ENCODE assay signal across 23 cellular contexts in genomic region chr18:8752329-8752728, GRCh38. TPM values are rescaled to one million over a fixed set of nuclear protein-coding genes. Genes with fewer than 3 reads are reported as not detected.
A peak's percentile ranks its signal among the peaks of the same experiment; 100 is the strongest.
DNase-seq lines count a peak whose midpoint lies in the region; TF ChIP-seq lines count a peak whose summit lies in the region.
"Had no signal": no experiment of that assay in that cellular context is flagged by ENCODE, and none has a peak within 500 bp of the region (broad histone marks: within the 10 kb centered on the region; RNA-seq: fewer than 3 reads in every experiment).

No MANE protein-coding gene starts in this region.

- H3K4me3 ChIP-seq in SJSA1 (no peak overlapping the region), esophagus squamous epithelium (no peak overlapping the region), osteoblast (ENCODE audit: insufficient read depth, low read length) (no peak overlapping the region), prostate gland (no peak overlapping the region)
- H3K4me3 ChIP-seq: colonic mucosa, right lobe of liver, uterus had no signal

- TF ChIP-seq CTCF in esophagus squamous epithelium (IDR thresholded peaks at IDR 0.05): no peak
- no peak for TF ChIP-seq CTCF in osteoblast (IDR thresholded peaks at IDR 0.05; ENCODE audit: extremely low read depth, low read depth, low read length)
- no peak for TF ChIP-seq CTCF in prostate gland (IDR thresholded peaks at IDR 0.05)

- H3K9me3 ChIP-seq in SJSA1 (replicated peaks) (no peaks in the 10 kb centered on the region), esophagus squamous epithelium (no peaks in the 10 kb centered on the region), osteoblast (ENCODE audit: low read depth, low read length) (no peaks in the 10 kb centered on the region), prostate gland (no peaks in the 10 kb centered on the region)
- H3K9me3 ChIP-seq: colonic mucosa, right lobe of liver, uterus had no signal

- 12% methylated on average over 1 of the region's 1 CpG for WGBS in esophagus squamous epithelium, 2 donors
- 23% methylated on average over 1 of the region's 1 CpG for WGBS in prostate gland

- no peak overlapping the region for H3K4me2 ChIP-seq in osteoblast (ENCODE audit: insufficient read depth, low read length)

- H3K4me1 ChIP-seq in SJSA1 (replicated peaks): peaks cover 75% of the 10 kb centered on the region
- peaks cover 8 to 39% (median 17%) of the 10 kb centered on the region in 3 donors for H3K4me1 ChIP-seq in esophagus squamous epithelium
- H3K4me1 ChIP-seq in osteoblast (ENCODE audit: insufficient read depth, low read length): peaks cover 38% of the 10 kb centered on the region
- no peaks in the 10 kb centered on the region for H3K4me1 ChIP-seq in prostate gland (replicated peaks)
- H3K4me1 ChIP-seq: colonic mucosa, right lobe of liver, uterus had no signal

- DNase-seq in SJSA1 (ENCODE audit: low read depth in 1 of 2, low spot score in 2 of 2): no peak
- DNase-seq in esophagus squamous epithelium (lab: John Stamatoyannopoulos, UW): no peak
- DNase-seq in osteoblast (ENCODE audit: insufficient read length, low spot score, missing footprints): peak; percentile 83
- DNase-seq in activated naive CD4-positive, alpha-beta T cell treated with anti-CD3 and anti-CD28 coated beads, Interleukin-2, amount 50 U/mL, for 16 hours: no peak
- DNase-seq in HT-29 (ENCODE audit: low spot score): no peak
- DNase-seq in prostate gland (ENCODE audit: low spot score): no peak
- no peak for DNase-seq in SHP77 (lab: John Stamatoyannopoulos, UW)
- DNase-seq: activated CD4-positive, alpha-beta T cell treated with anti-CD3 and anti-CD28 coated beads for 36 hours; activated naive CD8-positive, alpha-beta T cell treated with anti-CD3 and anti-CD28 coated beads for 36 hours; colonic mucosa; endodermal cell; GF-D8; H7; kidney; naive B cell; NCI-H1105 treated with DMSO at 0.1 percent for 48 hours; NCI-H2081 treated with DMSO at 0.1 percent for 48 hours; NCI-H446; PC-3; right lobe of liver; SIG-M5; uterus had no signal

- no peaks in the 10 kb centered on the region for H3K27me3 ChIP-seq in SJSA1 (replicated peaks)
- H3K27me3 ChIP-seq in esophagus squamous epithelium: no peaks in the 10 kb centered on the region
- H3K27me3 ChIP-seq in osteoblast (ENCODE audit: insufficient read depth, low read length): no peaks in the 10 kb centered on the region
- H3K27me3 ChIP-seq in prostate gland (replicated peaks; ENCODE audit: insufficient read depth): no peaks in the 10 kb centered on the region
- H3K27me3 ChIP-seq: colonic mucosa, right lobe of liver, uterus had no signal

- intact Hi-C loops in esophagus squamous epithelium (cut with DNase I): no loop called here
- intact Hi-C loops in prostate gland (cut with DNase I): no loop called here

- H3K36me3 ChIP-seq in SJSA1 (peaks cover 41% of the 10 kb centered on the region), esophagus squamous epithelium (no peaks in the 10 kb centered on the region), osteoblast (ENCODE audit: insufficient read depth, low read length) (peaks cover 4% of the 10 kb centered on the region), prostate gland (no peaks in the 10 kb centered on the region)
- H3K36me3 ChIP-seq: colonic mucosa, right lobe of liver, uterus had no signal

- H3K27ac ChIP-seq in SJSA1 (peak overlapping the region; percentile 79; the same call in 1 of the 2 replicates), esophagus squamous epithelium (peak overlapping the region; percentile 13 to 79 (median 68)), osteoblast (ENCODE audit: low read depth, low read length) (peak overlapping the region; percentile 16), prostate gland (no peak overlapping the region)
- H3K27ac ChIP-seq: colonic mucosa, HL-60, right lobe of liver had no signal

- H4K20me1 ChIP-seq in osteoblast (ENCODE audit: insufficient read depth, low read length): no peaks in the 10 kb centered on the region

- no peak overlapping the region for H2AFZ ChIP-seq in osteoblast (ENCODE audit: low read length)

- TF ChIP-seq POLR2A in esophagus squamous epithelium (IDR thresholded peaks at IDR 0.05): no peak
- TF ChIP-seq POLR2A in prostate gland (IDR thresholded peaks at IDR 0.05): no peak

- peaks cover 53% of the 10 kb centered on the region for H3K79me2 ChIP-seq in osteoblast (ENCODE audit: insufficient read depth, low read length)

RNA-seq across cellular contexts. Expression of gene MTCL1, which starts 47.0 kb away (rescaled TPM):
- 36.7 and 47.7 TPM in 2 replicates for total RNA-seq in SJSA1 (2014; rRNA removed; shearing (Covaris generic))
- 10 to 100 TPM in 1 of 4 donors, 1 to 10 TPM in 3; 6.5 to 16.4 (median 7.9) TPM for total RNA-seq in esophagus squamous epithelium
- total RNA-seq in osteoblast: 38.0 and 44.5 TPM in 2 replicates
- 21.1 and 22.2 TPM in 2 replicates for total RNA-seq in HT-29 (2014; rRNA removed; shearing (Covaris generic))
- 10 to 100 TPM; 11.2 to 73.1 TPM for total RNA-seq in prostate gland

Comparison
In these comparisons a context has a peak if more than half of its experiments do, and no peak if none do; other contexts are left out.
1. H3K27ac ChIP-seq: peak in SJSA1 (single experiment), esophagus squamous epithelium (4 of 4) and osteoblast (single experiment); none in prostate gland (0 of 2).